Comparison of ENCODE assay signal across 9 cellular contexts in genomic region chr10:89278034-89278535, GRCh38. TPM values are rescaled to one million over a fixed set of nuclear protein-coding genes. Genes with fewer than 3 reads are reported as not detected.
DNase-seq lines count a peak whose midpoint lies in the region; ATAC-seq and TF ChIP-seq lines count a peak whose summit lies in the region.
"Had no signal": no experiment of that assay in that cellular context is flagged by ENCODE, and none has a peak within 500 bp of the region (broad histone marks: within the 10 kb centered on the region; RNA-seq: fewer than 3 reads in every experiment).

No MANE protein-coding gene starts in this region.

- peak overlapping the region; percentile 55 for H3K27ac ChIP-seq in rectal smooth muscle tissue (ENCODE audit: low read depth, low read length)
- no peak overlapping the region for H3K27ac ChIP-seq in CD8-positive, alpha-beta T cell (ENCODE audit: low read depth, low read length)

- H3K27ac Mint-ChIP-seq in CD8-positive, alpha-beta T cell, result no peak overlapping the region
- H3K27ac Mint-ChIP-seq: naive B cell had no signal

- no peaks in the 10 kb centered on the region for H3K36me3 Mint-ChIP-seq in CD8-positive, alpha-beta T cell
- H3K36me3 Mint-ChIP-seq: naive B cell had no signal

- H3K9me3 ChIP-seq in CD8-positive, alpha-beta T cell (ENCODE audit: low read length), result no peaks in the 10 kb centered on the region

- TF ChIP-seq CTCF in CD8-positive, alpha-beta T cell (IDR thresholded peaks at IDR 0.05), result no peak

- intact Hi-C loops in CD8-positive, alpha-beta T cell (cut with DNase I, micrococcal nuclease), result loop anchor here in 1 of 2 experiments (5.0 kb wide), 1 partner anchor 74 kb away; no protein-coding TSS in a partner anchor

- H3K4me3 Mint-ChIP-seq in CD8-positive, alpha-beta T cell, result no peak overlapping the region
- H3K4me3 Mint-ChIP-seq: naive B cell had no signal

- no peaks in the 10 kb centered on the region for H3K36me3 ChIP-seq in rectal smooth muscle tissue (ENCODE audit: control insufficient read depth, insufficient read depth, low read length)
- H3K36me3 ChIP-seq in CD8-positive, alpha-beta T cell (ENCODE audit: insufficient read depth, low read length), result no peaks in the 10 kb centered on the region

- H3K4me1 ChIP-seq in rectal smooth muscle tissue (ENCODE audit: control insufficient read depth, insufficient read depth, low read length), result peaks cover 7% of the 10 kb centered on the region
- no peaks in the 10 kb centered on the region for H3K4me1 ChIP-seq in CD8-positive, alpha-beta T cell (ENCODE audit: insufficient read depth, low read length)

- H3K9ac ChIP-seq in rectal smooth muscle tissue (ENCODE audit: low read length), result no peak overlapping the region

- H3K4me3 ChIP-seq in rectal smooth muscle tissue (ENCODE audit: low read length), result no peak overlapping the region
- no peak overlapping the region for H3K4me3 ChIP-seq in CD8-positive, alpha-beta T cell (ENCODE audit: low read depth, low read length)

- CTCF ChIA-PET in CD8-positive, alpha-beta T cell (lab: Charles Lee), result no interaction called here

- peaks cover 4% of the 10 kb centered on the region for H3K27me3 Mint-ChIP-seq in CD8-positive, alpha-beta T cell (ENCODE audit: low read depth)
- H3K27me3 Mint-ChIP-seq: naive B cell had no signal

- DNase-seq in DMS53 (lab: John Stamatoyannopoulos, UW), result peak; percentile 81
- peak; percentile 21 to 85 for DNase-seq in SW 1271 (lab: John Stamatoyannopoulos, UW)
- DNase-seq in glomerular endothelial cell (ENCODE audit: extremely low read depth, low read depth, low spot score), result peak; percentile 90
- no peak for DNase-seq in CD8-positive, alpha-beta T cell
- DNase-seq in NCI-H1436 treated with DMSO at 0.1 percent for 48 hours (lab: John Stamatoyannopoulos, UW), result no peak
- no peak for DNase-seq in NCI-H187 (lab: John Stamatoyannopoulos, UW)
- no peak for DNase-seq in activated CD4-positive, alpha-beta T cell treated with anti-CD3 and anti-CD28 coated beads for 1 hour
- DNase-seq: naive B cell had no signal

- H3K9me3 Mint-ChIP-seq in CD8-positive, alpha-beta T cell, result no peaks in the 10 kb centered on the region
- H3K9me3 Mint-ChIP-seq: naive B cell had no signal

- POLR2A ChIA-PET in CD8-positive, alpha-beta T cell (lab: Charles Lee), result no interaction called here

- no peak for ATAC-seq in CD8-positive, alpha-beta T cell

- H3K4me1 Mint-ChIP-seq in CD8-positive, alpha-beta T cell (ENCODE audit: low read depth), result no peaks in the 10 kb centered on the region
- H3K4me1 Mint-ChIP-seq: naive B cell had no signal

- H3K27me3 ChIP-seq in rectal smooth muscle tissue (ENCODE audit: control insufficient read depth, insufficient read depth, low read length), result no peaks in the 10 kb centered on the region
- H3K27me3 ChIP-seq in CD8-positive, alpha-beta T cell (ENCODE audit: insufficient read depth, low read length), result no peaks in the 10 kb centered on the region

RNA-seq across cellular contexts. Expression of gene IFIT2, which starts 23.8 kb away (rescaled TPM):
- total RNA-seq in glomerular endothelial cell, result 7.9 and 8.9 TPM in 2 replicates
- 10 to 100 TPM; 18.4 TPM for total RNA-seq in CD8-positive, alpha-beta T cell

RNA-seq across cellular contexts. Expression of gene LIPA, which starts 26.5 kb away (rescaled TPM):
- total RNA-seq in glomerular endothelial cell, result 53.1 and 62.1 TPM in 2 replicates
- total RNA-seq in CD8-positive, alpha-beta T cell, result 10 to 100 TPM in 1 of 2 experiments, 1 to 10 TPM in 1; 9.7 to 12.1 TPM

RNA-seq across cellular contexts. Expression of gene IFIT3, which starts 49.7 kb away (rescaled TPM):
- total RNA-seq in glomerular endothelial cell, result 33.3 and 47.2 TPM in 2 replicates
- total RNA-seq in CD8-positive, alpha-beta T cell, result 1 to 10 TPM; 4.8 to 5.2 TPM

Comparison
In these comparisons a context has a peak if more than half of its experiments do, and no peak if none do; other contexts are left out.
1. DNase-seq: peak in DMS53 (single experiment), SW 1271 (2 of 2) and glomerular endothelial cell (single experiment); none in CD8-positive, alpha-beta T cell (0 of 7), NCI-H1436 treated with DMSO at 0.1 percent for 48 hours (single experiment), NCI-H187 (0 of 2) and activated CD4-positive, alpha-beta T cell treated with anti-CD3 and anti-CD28 coated beads for 1 hour (single experiment).